Comparison of ENCODE assay signal across 28 cellular contexts in the genomic region with DNA sequence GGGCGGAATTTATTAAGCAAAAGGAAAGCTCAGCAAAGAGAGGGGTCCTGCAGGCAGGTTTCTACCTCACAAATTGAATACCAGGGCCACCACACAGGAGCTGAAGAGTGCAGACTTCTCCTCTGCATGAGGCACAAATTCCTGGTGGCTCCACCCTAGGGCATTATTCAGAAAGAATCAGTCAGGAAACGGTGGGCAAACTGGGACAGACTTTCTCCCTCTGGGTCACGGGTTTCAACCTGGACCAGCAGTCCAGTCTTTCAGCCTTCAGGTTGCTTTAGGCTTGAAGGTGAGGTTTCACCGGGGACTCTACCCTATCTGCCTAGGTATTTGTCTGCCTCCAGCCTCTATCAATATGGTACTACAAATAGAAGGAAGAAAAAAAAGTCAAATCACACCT. TPM values are rescaled to one million over a fixed set of nuclear protein-coding genes. Genes with fewer than 3 reads are reported as not detected.
DNase-seq lines count a peak whose midpoint lies in the region; ATAC-seq, FAIRE-seq and TF ChIP-seq lines count a peak whose summit lies in the region.
"Had no signal": no experiment of that assay in that cellular context is flagged by ENCODE, and none has a peak within 500 bp of the region (broad histone marks: within the 10 kb centered on the region; RNA-seq: fewer than 3 reads in every experiment).

No MANE protein-coding gene starts in this region.

- H3K18ac ChIP-seq in mesenchymal stem cell (ENCODE audit: low read depth in 1 of 2, low read length in 2 of 2): no peak overlapping the region

- DNase-seq in left ventricle myocardium inferior (no peak), left ventricle myocardium superior (no peak), RWPE2 (ENCODE audit: low spot score) (no peak), keratinocyte (ENCODE audit: low read depth, low spot score) (no peak), C1 segment of cervical spinal cord (lab: John Stamatoyannopoulos, UW) (no peak), mesenchymal stem cell (no peak)
- DNase-seq in stimulated activated CD8-positive, alpha-beta memory T cell treated with anti-CD3 and anti-CD28 coated beads, Interleukin-4, amount 100 ng/mL, for 48 hours: no peak
- DNase-seq: ACHN; activated CD4-positive, alpha-beta T cell treated with anti-CD3 and anti-CD28 coated beads for 4 hours; activated CD8-positive, alpha-beta memory T cell treated with anti-CD3 and anti-CD28 coated beads for 24 hours; activated gamma-delta T cell; activated naive CD8-positive, alpha-beta T cell treated with anti-CD3 and anti-CD28 coated beads, Interleukin-2, amount 10 ng/mL, durations not matched to agents 7 days and 5 days; BE2C; DMS53; effector memory CD4-positive, alpha-beta T cell; GDM1; heart left ventricle; NCI-H1092; NCI-H187; NCI-H2171; NCI-H82; ovary; SJCRH30; stimulated activated naive CD4-positive, alpha-beta T cell; SW 1271 had no signal

- no peak overlapping the region for H2AK5ac ChIP-seq in mesenchymal stem cell (ENCODE audit: low read length, severe bottlenecking)

- no peak overlapping the region for H4K91ac ChIP-seq in mesenchymal stem cell (ENCODE audit: low read length)

- H3K9ac ChIP-seq in keratinocyte (ENCODE audit: control insufficient read depth, extremely low read depth, insufficient read depth, low read length): no peak overlapping the region
- H3K9ac ChIP-seq in mesenchymal stem cell (ENCODE audit: low read length): no peak overlapping the region

- FAIRE-seq in keratinocyte (lab: Jason Lieb, UNC): peak; percentile 64

- no peak overlapping the region for H3K14ac ChIP-seq in mesenchymal stem cell (ENCODE audit: low read length in 2 of 2)

- H3K27ac ChIP-seq in left ventricle myocardium inferior (replicated peaks): peak overlapping the region; percentile 9
- H3K27ac ChIP-seq in RWPE2 (ENCODE audit: poor library complexity, severe bottlenecking): peak overlapping the region; percentile 55
- H3K27ac ChIP-seq in keratinocyte (ENCODE audit: control insufficient read depth, insufficient read depth, low read length): peak overlapping the region; percentile 28
- no peak overlapping the region for H3K27ac ChIP-seq in mesenchymal stem cell (ENCODE audit: low read length, poor library complexity, severe bottlenecking)
- H3K27ac ChIP-seq: coronary artery, heart left ventricle, ovary, SJCRH30 had no signal

- no peak for TF ChIP-seq CTCF in left ventricle myocardium inferior (IDR thresholded peaks at IDR 0.05; ENCODE audit: borderline replicate concordance)
- no peak for TF ChIP-seq CTCF in RWPE2 (IDR thresholded peaks at IDR 0.05; ENCODE audit: poor library complexity, severe bottlenecking)
- TF ChIP-seq CTCF in keratinocyte (optimal IDR thresholded peaks at IDR 0.05 in 1 of 3, IDR thresholded peaks at IDR 0.05 in 1 of 3, conservative IDR thresholded peaks at IDR 0.05 in 1 of 3; ENCODE audit: extremely low read depth in 1 of 3, insufficient read depth in 2 of 3, low read length in 3 of 3): no peak

- H3K23ac ChIP-seq in mesenchymal stem cell (ENCODE audit: low read length in 2 of 2): no peak overlapping the region

- H3K4me1 ChIP-seq in left ventricle myocardium inferior (peaks cover 76% of the 10 kb centered on the region), RWPE2 (ENCODE audit: insufficient read depth, poor library complexity, severe bottlenecking) (peaks cover 58% of the 10 kb centered on the region), keratinocyte (ENCODE audit: control insufficient read depth, extremely low read depth, insufficient read depth, low read length) (peaks cover 41% of the 10 kb centered on the region), mesenchymal stem cell (ENCODE audit: control insufficient read depth, insufficient read depth, low read depth, low read length) (peaks cover 9% of the 10 kb centered on the region)

- peaks cover 87% of the 10 kb centered on the region for H3K79me2 ChIP-seq in keratinocyte (ENCODE audit: control insufficient read depth, insufficient read depth, low read length)

- H3K36me3 ChIP-seq in left ventricle myocardium inferior: no peaks in the 10 kb centered on the region
- H3K36me3 ChIP-seq in RWPE2 (ENCODE audit: low read depth): peaks cover 74% of the 10 kb centered on the region
- peaks cover 12 to 15% of the 10 kb centered on the region in 2 experiments for H3K36me3 ChIP-seq in keratinocyte (ENCODE audit: control insufficient read depth in 2 of 2, extremely low read depth in 1 of 2, insufficient read depth in 2 of 2, low read length in 2 of 2)
- peaks cover 0 to 21% of the 10 kb centered on the region in 2 experiments for H3K36me3 ChIP-seq in mesenchymal stem cell (ENCODE audit: control insufficient read depth in 1 of 2, insufficient read depth in 2 of 2, low read depth in 1 of 2, low read length in 2 of 2)
- H3K36me3 ChIP-seq: ascending aorta, BE2C, ovary had no signal

- no peak for ATAC-seq in left ventricle myocardium superior
- no peak for ATAC-seq in RWPE2 (ENCODE audit: low read depth)
- ATAC-seq: heart left ventricle had no signal

- H4K20me1 ChIP-seq in keratinocyte (ENCODE audit: control insufficient read depth, extremely low read depth, insufficient read depth, low read length): peaks cover 8% of the 10 kb centered on the region

- no peak overlapping the region for H2BK5ac ChIP-seq in mesenchymal stem cell (ENCODE audit: low read depth, low read length, poor library complexity, severe bottlenecking)

- no peak overlapping the region for H2BK12ac ChIP-seq in mesenchymal stem cell (ENCODE audit: low read length in 2 of 2)

- H3K9me1 ChIP-seq in keratinocyte (ENCODE audit: control insufficient read depth, extremely low read depth, insufficient read depth, low read length): peaks cover 2% of the 10 kb centered on the region

- peaks cover 17% of the 10 kb centered on the region for H3K79me1 ChIP-seq in mesenchymal stem cell (replicated peaks; ENCODE audit: low read length, poor library complexity, severe bottlenecking)

- no peak overlapping the region for H2BK15ac ChIP-seq in mesenchymal stem cell (ENCODE audit: low read depth, poor library complexity, severe bottlenecking)

- H3K4me2 ChIP-seq in keratinocyte (ENCODE audit: control insufficient read depth, extremely low read depth, insufficient read depth, low read depth, low read length) (no peak overlapping the region), mesenchymal stem cell (ENCODE audit: low read length, poor library complexity, severe bottlenecking) (no peak overlapping the region)

- intact Hi-C loops in left ventricle myocardium inferior (cut with micrococcal nuclease): loop anchor here (2.0 to 5.0 kb wide), 2 partner anchors 40 to 194 kb away; partner anchors contain the start of gene ACSL3
- intact Hi-C loops in left ventricle myocardium superior (cut with micrococcal nuclease): loop anchor here (5.0 kb wide), 2 partner anchors 40 to 195 kb away; partner anchors contain the start of gene ACSL3

- H3K4me3 ChIP-seq in left ventricle myocardium inferior: no peak overlapping the region
- H3K4me3 ChIP-seq in RWPE2 (ENCODE audit: severe bottlenecking): no peak overlapping the region
- no peak overlapping the region for H3K4me3 ChIP-seq in keratinocyte (ENCODE audit: control insufficient read depth in 2 of 3, extremely low read depth in 1 of 3, insufficient read depth in 2 of 3, low read depth in 1 of 3, low read length in 3 of 3)
- H3K4me3 ChIP-seq in mesenchymal stem cell (ENCODE audit: insufficient read depth in 1 of 2, low read depth in 1 of 2, low read length in 2 of 2): no peak overlapping the region
- H3K4me3 ChIP-seq: ascending aorta, coronary artery, heart left ventricle, lung, ovary, SJCRH30 had no signal

- 85% methylated on average over 3 of the region's 4 CpGs for WGBS in mesenchymal stem cell

- no peak overlapping the region for H2BK120ac ChIP-seq in mesenchymal stem cell (ENCODE audit: low read depth, low read length)

- H3K4ac ChIP-seq in mesenchymal stem cell (ENCODE audit: low read depth in 1 of 2, low read length in 2 of 2): no peak overlapping the region

- no peaks in the 10 kb centered on the region for H3K9me3 ChIP-seq in left ventricle myocardium inferior (replicated peaks)
- H3K9me3 ChIP-seq in RWPE2 (ENCODE audit: severe bottlenecking): no peaks in the 10 kb centered on the region
- H3K9me3 ChIP-seq in keratinocyte (ENCODE audit: control insufficient read depth, low read depth, low read length): no peaks in the 10 kb centered on the region
- H3K9me3 ChIP-seq in mesenchymal stem cell (ENCODE audit: control insufficient read depth, low read length): no peaks in the 10 kb centered on the region
- H3K9me3 ChIP-seq: ascending aorta, heart left ventricle, ovary, SJCRH30 had no signal

- no peak overlapping the region for H4K8ac ChIP-seq in mesenchymal stem cell (ENCODE audit: low read length)

- no peaks in the 10 kb centered on the region for H3K27me3 ChIP-seq in left ventricle myocardium inferior (ENCODE audit: low read depth)
- no peaks in the 10 kb centered on the region for H3K27me3 ChIP-seq in RWPE2 (ENCODE audit: insufficient read depth, poor library complexity, severe bottlenecking)
- H3K27me3 ChIP-seq in keratinocyte (ENCODE audit: control insufficient read depth, extremely low read depth, insufficient read depth, low read length): no peaks in the 10 kb centered on the region
- no peaks in the 10 kb centered on the region for H3K27me3 ChIP-seq in mesenchymal stem cell (ENCODE audit: control insufficient read depth in 1 of 2, insufficient read depth in 1 of 2, low read length in 2 of 2)
- H3K27me3 ChIP-seq: ascending aorta, BE2C, heart left ventricle, ovary, SJCRH30 had no signal

- H2AFZ ChIP-seq in keratinocyte (ENCODE audit: control insufficient read depth, low read length) (no peak overlapping the region), mesenchymal stem cell (ENCODE audit: low read depth, low read length) (no peak overlapping the region)

- dilution Hi-C loops in keratinocyte (cut with MboI; ENCODE audit: extremely low pct_ligation_motif_present, low sequenced_read_pairs): no loop called here

RNA-seq across cellular contexts. Expression of gene ACSL3, which starts 41.8 kb away (rescaled TPM):
- total RNA-seq in left ventricle myocardium inferior (50.1 TPM), left ventricle myocardium superior (48.8 TPM)
- polyA plus RNA-seq in keratinocyte: 102 to 197 TPM (median 180 TPM) in 3 replicates
- 545 TPM for polyA plus RNA-seq in keratinocyte (2011; ENCODE audit: low read depth)
- 46.9 and 122 TPM in 2 replicates for polyA plus RNA-seq in keratinocyte (2011; cell fraction: cytosol; rRNA removed)
- 224 and 250 TPM in 2 replicates for polyA plus RNA-seq in keratinocyte (2011; cell fraction: nucleus; rRNA removed)
- polyA plus RNA-seq in keratinocyte (2012; ENCODE audit: low replicate concordance): 109 and 122 TPM in 2 replicates
- 157 to 338 TPM (median 294 TPM) in 3 replicates for polyA minus RNA-seq in keratinocyte
- 91.5 TPM for polyA minus RNA-seq in keratinocyte (2011; cell fraction: cytosol; rRNA and poly(A)+ RNA removed)
- 249 and 497 TPM in 2 replicates for polyA minus RNA-seq in keratinocyte (2011; cell fraction: nucleus; rRNA and poly(A)+ RNA removed)
- 148 TPM for polyA plus RNA-seq in mesenchymal stem cell (2013, experiment 1 of 2)
- 157 TPM for polyA plus RNA-seq in mesenchymal stem cell (2013, experiment 2 of 2)
